ENCODE assay signal across 8 cellular contexts in the genomic region with DNA sequence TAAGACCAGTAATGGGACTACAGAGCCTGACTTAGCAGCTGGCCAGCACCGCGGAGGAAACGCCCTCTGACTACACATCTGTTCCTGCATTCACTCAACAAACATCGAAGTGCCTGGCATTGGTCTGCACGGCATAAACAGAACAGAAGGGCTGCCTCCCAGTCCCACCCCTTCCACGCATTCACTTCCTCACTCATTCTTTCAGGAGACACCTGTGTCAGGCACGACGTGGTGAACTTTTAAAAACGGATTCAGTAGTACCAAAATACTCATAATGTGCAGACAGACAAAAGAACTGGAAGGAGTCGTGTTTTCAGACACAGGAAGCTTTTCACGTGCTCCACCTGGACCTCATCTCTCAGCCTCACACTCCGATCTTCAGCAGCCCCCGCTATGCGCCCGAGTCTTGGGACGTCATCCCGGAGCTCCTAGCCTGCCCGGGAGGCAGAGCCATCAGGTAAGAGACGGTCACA.
A peak's percentile ranks its signal among the peaks of the same experiment; 100 is the strongest.
DNase-seq lines count a peak whose midpoint lies in the region; ATAC-seq and TF ChIP-seq lines count a peak whose summit lies in the region.

No MANE protein-coding gene starts in this region.

- H3K27me3 ChIP-seq in subcutaneous abdominal adipose tissue (ENCODE audit: control insufficient read depth in 5 of 5, insufficient read depth in 4 of 5, low read length in 5 of 5), result no peaks in the 10 kb centered on the region
- H3K27me3 ChIP-seq in tibial artery, result no peaks in the 10 kb centered on the region

- H3K4me3 ChIP-seq in subcutaneous abdominal adipose tissue (ENCODE audit: low read depth in 1 of 5, low read length in 5 of 5) (peak overlapping the region in 4 of 5 donors; percentile 46 to 60 (median 53)), tibial artery (no peak overlapping the region)

- peak; percentile 63 for DNase-seq in RPMI8226
- DNase-seq in germinal center (ENCODE audit: low spot score), result peak; percentile 61
- no peak for DNase-seq in dedifferentiated amniotic fluid mesenchymal stem cell (ENCODE audit: extremely low spot score)
- DNase-seq in tibial artery, result no peak
- DNase-seq in SKM-1 treated with dmso at 0.1 percent for 144 hours (lab: John Stamatoyannopoulos, UW; ENCODE audit: unreplicated experiment), result no peak

- TF ChIP-seq CTCF in tibial artery (IDR thresholded peaks at IDR 0.05), result no peak

- intact Hi-C loops in tibial artery (cut with DNase I; ENCODE audit: low total_unique reads), result no loop called here

- H3K9ac ChIP-seq in subcutaneous abdominal adipose tissue (ENCODE audit: low read length in 5 of 5), result peak overlapping the region in 1 of 5 donors; percentile 33

- peak; percentile 83 for ATAC-seq in GM18520 (IDR thresholded peaks at IDR 0.05; ENCODE audit: unreplicated experiment)
- ATAC-seq in HG02571 (IDR thresholded peaks at IDR 0.05; ENCODE audit: unreplicated experiment), result peak; percentile 79

- H3K36me3 ChIP-seq in subcutaneous abdominal adipose tissue (ENCODE audit: control insufficient read depth in 5 of 5, insufficient read depth in 5 of 5, low read length in 5 of 5), result peaks cover 0 to 3% (median 0%) of the 10 kb centered on the region in 5 donors
- H3K36me3 ChIP-seq in tibial artery, result no peaks in the 10 kb centered on the region

- no peaks in the 10 kb centered on the region for H3K9me3 ChIP-seq in subcutaneous abdominal adipose tissue (ENCODE audit: control insufficient read depth in 5 of 5, low read length in 5 of 5)
- H3K9me3 ChIP-seq in tibial artery, result no peaks in the 10 kb centered on the region

- H3K4me1 ChIP-seq in subcutaneous abdominal adipose tissue (ENCODE audit: control insufficient read depth in 5 of 5, insufficient read depth in 5 of 5, low read length in 5 of 5), result peaks cover 0 to 52% (median 27%) of the 10 kb centered on the region in 5 donors
- peaks cover 0 to 13% (median under 1%) of the 10 kb centered on the region in 4 donors for H3K4me1 ChIP-seq in tibial artery

- H3K27ac ChIP-seq in subcutaneous abdominal adipose tissue (ENCODE audit: low read depth, low read length) (no peak overlapping the region), tibial artery (no peak overlapping the region)

Comparison
In these comparisons a context has a peak if more than half of its experiments do, and no peak if none do; other contexts are left out.
1. DNase-seq: peak in RPMI8226 (single experiment) and germinal center (single experiment); none in dedifferentiated amniotic fluid mesenchymal stem cell (single experiment), tibial artery (0 of 2) and SKM-1 treated with dmso at 0.1 percent for 144 hours (single experiment).
2. H3K4me3 ChIP-seq: peak in subcutaneous abdominal adipose tissue (4 of 5); none in tibial artery (0 of 2).